In genomic region chr14:74897642-74898041, GRCh38 we compare ENCODE assay signal across 26 cellular contexts. TPM values are rescaled to one million over a fixed set of nuclear protein-coding genes. Genes with fewer than 3 reads are reported as not detected.
"Had no signal": no experiment of that assay in that cellular context is flagged by ENCODE, and none has a peak within 500 bp of the region (broad histone marks: within the 10 kb centered on the region; RNA-seq: fewer than 3 reads in every experiment).

No MANE protein-coding gene starts in this region.

- H3K9me3 ChIP-seq: esophagus muscularis mucosa, gastrocnemius medialis, pancreas, spleen had no signal

- ATAC-seq: effector memory CD8-positive, alpha-beta T cell; gastrocnemius medialis; pancreas; sciatic nerve had no signal

- H3K27me3 ChIP-seq: esophagus muscularis mucosa, gastrocnemius medialis, pancreas, spleen had no signal

- H3K9me3 Mint-ChIP-seq: dendritic cell treated with granulocyte-macrophage colony-stimulating factor and Interleukin-4, amounts not matched to agents 40 ng/mL and 50 ng/mL, for 4 days; effector memory CD8-positive, alpha-beta T cell; immature natural killer cell; naive B cell; nephron had no signal

- H3K4me3 ChIP-seq: esophagus muscularis mucosa, gastrocnemius medialis, pancreas, spleen had no signal

- DNase-seq: effector memory CD8-positive, alpha-beta T cell; gastrocnemius medialis; immature natural killer cell; mesendoderm; naive B cell; occipital lobe; pancreas; spleen; stimulated activated CD4-positive, alpha-beta T cell treated with anti-CD3 and anti-CD28 coated beads, Interleukin-15, amount 100 ng/mL, for 24 hours; stimulated activated CD4-positive, alpha-beta T cell treated with anti-CD3 and anti-CD28 coated beads, Interleukin-1b, Interleukin-23, amount 100 ng/mL, for 48 hours; stimulated activated CD4-positive, alpha-beta T cell treated with anti-CD3 and anti-CD28 coated beads, Interleukin-4, amount 100 ng/mL, for 24 hours; stimulated activated naive CD4-positive, alpha-beta T cell; trophoblast cell had no signal

- H3K27me3 Mint-ChIP-seq: dendritic cell treated with granulocyte-macrophage colony-stimulating factor and Interleukin-4, amounts not matched to agents 40 ng/mL and 50 ng/mL, for 4 days; effector memory CD8-positive, alpha-beta T cell; naive B cell; progenitor cell of endocrine pancreas had no signal

- H3K27ac ChIP-seq: epithelial cell of prostate, esophagus muscularis mucosa, gastrocnemius medialis, pancreas, spleen had no signal

- H3K4me3 Mint-ChIP-seq: dendritic cell treated with granulocyte-macrophage colony-stimulating factor and Interleukin-4, amounts not matched to agents 40 ng/mL and 50 ng/mL, for 4 days; effector memory CD8-positive, alpha-beta T cell; immature natural killer cell; naive B cell; nephron had no signal

- H3K27ac Mint-ChIP-seq: dendritic cell treated with granulocyte-macrophage colony-stimulating factor and Interleukin-4, amounts not matched to agents 40 ng/mL and 50 ng/mL, for 4 days; effector memory CD8-positive, alpha-beta T cell; nephron had no signal

- H3K4me1 ChIP-seq: gastrocnemius medialis, pancreas had no signal

- FAIRE-seq: colon, keratinocyte, pancreas had no signal

- H3K4me1 Mint-ChIP-seq: nephron had no signal

RNA-seq across cellular contexts. Expression of gene PROX2, which starts 21.7 kb away (rescaled TPM):
- total RNA-seq: esophagus muscularis mucosa, fibroblast of villous mesenchyme, gastrocnemius medialis, liver, lung microvascular endothelial cell, occipital lobe, pancreas, progenitor cell of endocrine pancreas, sciatic nerve, skeletal muscle tissue, urinary bladder had no signal
